ENCODE assay signal across 26 cellular contexts in genomic region chr12:51549637-51550036, GRCh38. TPM values are rescaled to one million over a fixed set of nuclear protein-coding genes. Genes with fewer than 3 reads are reported as not detected.
A peak's percentile ranks its signal among the peaks of the same experiment; 100 is the strongest.
DNase-seq lines count a peak whose midpoint lies in the region; ATAC-seq, FAIRE-seq and TF ChIP-seq lines count a peak whose summit lies in the region.
"Had no signal": no experiment of that assay in that cellular context is flagged by ENCODE, and none has a peak within 500 bp of the region (broad histone marks: within the 10 kb centered on the region; RNA-seq: fewer than 3 reads in every experiment).

No MANE protein-coding gene starts in this region.

- in situ Hi-C loops in HepG2 (cut with HindIII; ENCODE audit: extremely low pct_ligation_motif_present, low pct_unique_long_range_greater_than_20kb), result no loop called here

- no peaks in the 10 kb centered on the region for H4K20me1 ChIP-seq in PC-3 (ENCODE audit: low read length)
- no peaks in the 10 kb centered on the region for H4K20me1 ChIP-seq in HepG2 (ENCODE audit: insufficient read depth, low read length)

- ATAC-seq in PC-3 (peak; percentile 42), HG03521 (IDR thresholded peaks at IDR 0.05; ENCODE audit: unreplicated experiment) (no peak), HepG2 (no peak)

- H3K9me3 Mint-ChIP-seq in activated CD4-positive, alpha-beta T cell treated with anti-CD3 and anti-CD28 coated beads, Interleukin-2, amount 10 ng/mL, durations not matched to agents 7 days and 5 days, result no peaks in the 10 kb centered on the region
- H3K9me3 Mint-ChIP-seq: activated T-helper 2 cell treated with anti-CD3 and anti-CD28 coated beads, Interferon-gamma antibody, Interleukin-2, Interleukin-4, amounts not matched to agents 10 μg/mL and 5 μg/mL and 100 μg/mL, durations not matched to agents 14 hours and 24 hours and 36 hours had no signal

- no peak overlapping the region for H3K9ac ChIP-seq in PC-3 (ENCODE audit: low read length)
- H3K9ac ChIP-seq in HepG2 (ENCODE audit: insufficient read depth, low read depth, low read length), result no peak overlapping the region

- DNase-seq in DMS 273 (lab: John Stamatoyannopoulos, UW; ENCODE audit: unreplicated experiment) (peak; percentile 63), DMS 273 treated with DMSO at 0.1 percent for 48 hours (lab: John Stamatoyannopoulos, UW) (no peak), NCI-H1930 (lab: John Stamatoyannopoulos, UW) (peak; percentile 24 to 44), PC-3 (no peak), iris pigment epithelial cell (ENCODE audit: low read depth) (peak; percentile 5), HepG2 (ENCODE audit: low spot score) (no peak)
- no peak for DNase-seq in activated CD4-positive, alpha-beta T cell treated with anti-CD3 and anti-CD28 coated beads, Interleukin-2, amount 10 ng/mL, durations not matched to agents 7 days and 5 days
- DNase-seq: activated CD4-positive, CD25-positive, alpha-beta regulatory T cell treated with anti-CD3 and anti-CD28 coated beads, Interleukin-2, amount 50 U/mL, for 72 hours; adrenal gland; central memory CD4-positive, alpha-beta T cell; DND-41; effector CD4-positive, alpha-beta T cell; hypothalamus; kidney glomerular epithelial cell; mesendoderm; NCI-H2227 treated with DMSO at 0.1 percent for 48 hours; OCI-M1; retina; stimulated activated CD4-positive, alpha-beta T cell treated with anti-CD3 and anti-CD28 coated beads, Interleukin-15, amount 100 ng/mL, for 24 hours; stimulated activated naive CD4-positive, alpha-beta T cell; upper lobe of left lung had no signal

- TF ChIP-seq CTCF in PC-3 (conservative IDR thresholded peaks at IDR 0.05; ENCODE audit: low read depth, low read length) (no peak), HepG2 (CRISPR knock-in tag; IDR thresholded peaks at IDR 0.05) (no peak)

- H2AFZ ChIP-seq in PC-3 (ENCODE audit: low read length) (no peak overlapping the region), HepG2 (ENCODE audit: low read length) (no peak overlapping the region)

- FAIRE-seq in HepG2 (lab: Jason Lieb, UNC), result no peak
- FAIRE-seq: GM19239 had no signal

- WGBS in HepG2 (ENCODE audit: low lambda C conversion rate), result 45% methylated on average over 8 of the region's 8 CpGs

- TF ChIP-seq RAD21 in HepG2 (CRISPR knock-in tag; IDR thresholded peaks at IDR 0.05), result no peak

- no peaks in the 10 kb centered on the region for H3K36me3 Mint-ChIP-seq in activated CD4-positive, alpha-beta T cell treated with anti-CD3 and anti-CD28 coated beads, Interleukin-2, amount 10 ng/mL, durations not matched to agents 7 days and 5 days (ENCODE audit: low read depth)

- H3K4me3 Mint-ChIP-seq in activated CD4-positive, alpha-beta T cell treated with anti-CD3 and anti-CD28 coated beads, Interleukin-2, amount 10 ng/mL, durations not matched to agents 7 days and 5 days, result no peak overlapping the region

- CTCF ChIA-PET in PC-3 (lab: Charles Lee), result no interaction called here
- CTCF ChIA-PET in activated CD4-positive, alpha-beta T cell treated with anti-CD3 and anti-CD28 coated beads, Interleukin-2, amount 10 ng/mL, durations not matched to agents 7 days and 5 days (lab: Charles Lee), result interaction anchor here (0.9 to 1.6 kb wide), 2 partner anchors 18 to 125 kb away, joined by 3 read pairs; partner anchors contain the start of gene SLC4A8
- CTCF ChIA-PET in HepG2 (lab: Yijun Ruan, JAX; ENCODE audit: low intra/inter-chr PET ratio, low total read pairs), result no interaction called here

- H3K27ac ChIP-seq in PC-3 (ENCODE audit: low read length), result no peak overlapping the region
- no peak overlapping the region for H3K27ac ChIP-seq in HepG2 (ENCODE audit: extremely low read length, insufficient read depth, low read length)
- H3K27ac ChIP-seq: 22Rv1, adrenal gland, C4-2B, upper lobe of left lung had no signal

- POLR2A ChIA-PET in PC-3 (lab: Charles Lee; ENCODE audit: unreplicated experiment), result no interaction called here
- POLR2A ChIA-PET in activated CD4-positive, alpha-beta T cell treated with anti-CD3 and anti-CD28 coated beads, Interleukin-2, amount 10 ng/mL, durations not matched to agents 7 days and 5 days (lab: Charles Lee), result no interaction called here
- POLR2A ChIA-PET in HepG2 (lab: Yijun Ruan, JAX), result no interaction called here

- H3K36me3 ChIP-seq in PC-3 (ENCODE audit: low read depth, low read length), result no peaks in the 10 kb centered on the region
- no peaks in the 10 kb centered on the region for H3K36me3 ChIP-seq in HepG2 (replicated peaks in 1 of 2; ENCODE audit: control insufficient read depth in 1 of 2, insufficient read depth in 2 of 2, low read length in 2 of 2)
- H3K36me3 ChIP-seq: adrenal gland, upper lobe of left lung had no signal

- H3K27me3 Mint-ChIP-seq in activated CD4-positive, alpha-beta T cell treated with anti-CD3 and anti-CD28 coated beads, Interleukin-2, amount 10 ng/mL, durations not matched to agents 7 days and 5 days, result peaks cover 36% of the 10 kb centered on the region

- no peaks in the 10 kb centered on the region for H3K4me1 Mint-ChIP-seq in activated CD4-positive, alpha-beta T cell treated with anti-CD3 and anti-CD28 coated beads, Interleukin-2, amount 10 ng/mL, durations not matched to agents 7 days and 5 days

- H3K4me1 ChIP-seq in PC-3 (ENCODE audit: insufficient read depth, low read length), result no peaks in the 10 kb centered on the region
- H3K4me1 ChIP-seq in HepG2 (ENCODE audit: insufficient read depth, low read length), result no peaks in the 10 kb centered on the region
- H3K4me1 ChIP-seq: adrenal gland, upper lobe of left lung had no signal

- no peaks in the 10 kb centered on the region for H3F3A ChIP-seq in PC-3 (ENCODE audit: low read length, unreplicated experiment)

- H3K79me2 ChIP-seq in PC-3 (ENCODE audit: low read length), result no peaks in the 10 kb centered on the region
- no peaks in the 10 kb centered on the region for H3K79me2 ChIP-seq in HepG2 (ENCODE audit: insufficient read depth, low read length)

- H3K9me2 ChIP-seq in PC-3 (replicated peaks; ENCODE audit: low read length), result no peaks in the 10 kb centered on the region

- no peak overlapping the region for H3K27ac Mint-ChIP-seq in activated CD4-positive, alpha-beta T cell treated with anti-CD3 and anti-CD28 coated beads, Interleukin-2, amount 10 ng/mL, durations not matched to agents 7 days and 5 days
- H3K27ac Mint-ChIP-seq: activated T-helper 2 cell treated with anti-CD3 and anti-CD28 coated beads, Interferon-gamma antibody, Interleukin-2, Interleukin-4, amounts not matched to agents 10 μg/mL and 5 μg/mL and 100 μg/mL, durations not matched to agents 14 hours and 24 hours and 36 hours had no signal

- no peaks in the 10 kb centered on the region for H3K27me3 ChIP-seq in PC-3 (ENCODE audit: low read length)
- H3K27me3 ChIP-seq in HepG2 (ENCODE audit: control insufficient read depth in 1 of 2, insufficient read depth in 2 of 2, low read length in 2 of 2), result peaks cover 2 to 4% of the 10 kb centered on the region in 2 experiments; a peak in 3 of 5 replicates
- H3K27me3 ChIP-seq: upper lobe of left lung had no signal

- TF ChIP-seq EP300 in HepG2 (IDR thresholded peaks at IDR 0.05; ENCODE audit: low read depth in 2 of 2, low read length in 2 of 2) (no peak), HepG2 (CRISPR knock-in tag; IDR thresholded peaks at IDR 0.05; ENCODE audit: borderline replicate concordance) (no peak)

- no peak for TF ChIP-seq POLR2A in HepG2 (IDR thresholded peaks at IDR 0.05; ENCODE audit: insufficient read depth in 1 of 2, low read depth in 2 of 2, low read length in 2 of 2)

- no peak overlapping the region for H3K4me3 ChIP-seq in PC-3 (ENCODE audit: low read length)
- no peak overlapping the region for H3K4me3 ChIP-seq in HepG2 (replicated peaks in 1 of 3; ENCODE audit: insufficient read depth in 1 of 3, low read depth in 2 of 3, low read length in 3 of 3)
- H3K4me3 ChIP-seq: adrenal gland, upper lobe of left lung had no signal

- H3K9me3 ChIP-seq in PC-3 (ENCODE audit: low read length) (no peaks in the 10 kb centered on the region), HepG2 (ENCODE audit: low read length) (no peaks in the 10 kb centered on the region)
- H3K9me3 ChIP-seq: adrenal gland, upper lobe of left lung had no signal

- intact Hi-C loops in PC-3 (cut with micrococcal nuclease) (no loop called here), HepG2 (cut with micrococcal nuclease; ENCODE audit: unreplicated experiment) (no loop called here)

- H3K4me2 ChIP-seq in PC-3 (ENCODE audit: low read length) (no peak overlapping the region), HepG2 (ENCODE audit: low read depth, low read length) (no peak overlapping the region)

- BruUV-seq in PC-3 (replicated peaks; lab: Mats Ljungman, UMichigan) (no TSS peak), HepG2 (replicated peaks; lab: Mats Ljungman, UMichigan) (no TSS peak)

RNA-seq across cellular contexts. Expression of gene SCN8A, which starts 41.4 kb away (rescaled TPM):
- total RNA-seq in PC-3 (2014; rRNA removed), result 10.7 and 12.7 TPM in 2 replicates
- under 1 TPM; 0.52 to 0.67 TPM for total RNA-seq in activated CD4-positive, alpha-beta T cell treated with anti-CD3 and anti-CD28 coated beads, Interleukin-2, amount 10 ng/mL, durations not matched to agents 7 days and 5 days
- 0.46 and 1.4 TPM in 2 replicates for total RNA-seq in HepG2 (2016; rRNA removed; fragmentation: Illumina TruSeq; extraction: Trizol)
- 0.81 and 0.88 TPM in 2 replicates for total RNA-seq in HepG2 (2016; cell fraction: cytosol; rRNA removed; fragmentation: Illumina TruSeq; extraction: Trizol; ENCODE audit: low read depth)
- total RNA-seq in HepG2 (2016; cell fraction: insoluble cytoplasmic fraction; rRNA removed; fragmentation: Illumina TruSeq; extraction: Trizol), result 0.48 and 1.7 TPM in 2 replicates
- total RNA-seq in HepG2 (2016; cell fraction: membrane; rRNA removed; fragmentation: Illumina TruSeq; extraction: Trizol), result 0.83 and 1.4 TPM in 2 replicates
- 4.1 and 4.6 TPM in 2 replicates for total RNA-seq in HepG2 (2016; cell fraction: nucleus; rRNA removed; fragmentation: Illumina TruSeq; extraction: Trizol)
- polyA plus RNA-seq in HepG2 (2011; rRNA removed), result 0.57 and 0.84 TPM in 2 replicates
- polyA plus RNA-seq in HepG2 (2011; cell fraction: cytosol; rRNA removed), result 0.28 and 0.51 TPM in 2 replicates
- 2.6 and 4.4 TPM in 2 replicates for polyA plus RNA-seq in HepG2 (2011; cell fraction: nucleus; rRNA removed)
- 0.48 and 0.51 TPM in 2 replicates for polyA plus RNA-seq in HepG2 (2012)
- 0.03 TPM in 2 replicates for polyA plus RNA-seq in HepG2 (2016; cell fraction: cytosol; fragmentation: Illumina TruSeq; extraction: Trizol; ENCODE audit: low read depth)
- polyA plus RNA-seq in HepG2 (2016; cell fraction: insoluble cytoplasmic fraction; fragmentation: Illumina TruSeq; extraction: Trizol; ENCODE audit: low read depth), result 0.28 and 0.32 TPM in 2 replicates
- polyA plus RNA-seq in HepG2 (2016; cell fraction: membrane; fragmentation: Illumina TruSeq; extraction: Trizol; ENCODE audit: low read depth), result 0.14 and 0.22 TPM in 2 replicates
- polyA plus RNA-seq in HepG2 (2016; cell fraction: nucleus; fragmentation: Illumina TruSeq; extraction: Trizol; ENCODE audit: insufficient read depth, low read depth), result 2.1 and 2.7 TPM in 2 replicates
- 0.05 and 2.2 TPM in 2 replicates for polyA minus RNA-seq in HepG2 (2011; rRNA and poly(A)+ RNA removed; ENCODE audit: low replicate concordance)
- 0.70 and 1.3 TPM in 2 replicates for polyA minus RNA-seq in HepG2 (2011; cell fraction: cytosol; rRNA and poly(A)+ RNA removed)
- 7.6 and 9.6 TPM in 2 replicates for polyA minus RNA-seq in HepG2 (2011; cell fraction: nucleus; rRNA and poly(A)+ RNA removed)

Comparison
In these comparisons a context has a peak if more than half of its experiments do, and no peak if none do; other contexts are left out.
1. DNase-seq: peak in DMS 273 (single experiment), NCI-H1930 (2 of 2) and iris pigment epithelial cell (single experiment); none in DMS 273 treated with DMSO at 0.1 percent for 48 hours (single experiment), PC-3 (single experiment), activated CD4-positive, alpha-beta T cell treated with anti-CD3 and anti-CD28 coated beads, Interleukin-2, amount 10 ng/mL, durations not matched to agents 7 days and 5 days (single experiment) and HepG2 (single experiment).